Comparison of ENCODE assay signal across 24 cellular contexts in the genomic region with DNA sequence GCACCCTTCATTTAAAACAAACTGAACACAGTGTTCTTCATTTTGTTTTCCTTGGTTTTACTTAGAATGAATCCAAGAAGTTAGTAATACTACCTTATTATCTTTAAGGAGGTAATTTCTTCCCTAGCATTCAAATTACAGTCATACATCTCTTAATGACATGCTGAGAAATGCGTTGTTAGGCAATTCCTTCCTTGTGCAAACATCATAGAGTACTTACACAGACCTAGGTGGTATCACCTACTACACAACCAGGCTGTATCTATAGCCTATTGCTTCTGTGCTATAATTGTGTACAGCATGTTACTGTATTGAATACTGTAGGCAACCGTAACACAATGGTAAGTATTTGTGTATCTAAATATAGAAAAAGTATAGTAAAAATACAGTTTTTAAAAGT. TPM values are rescaled to one million over a fixed set of nuclear protein-coding genes. Genes with fewer than 3 reads are reported as not detected.
"Had no signal": no experiment of that assay in that cellular context is flagged by ENCODE, and none has a peak within 500 bp of the region (broad histone marks: within the 10 kb centered on the region; RNA-seq: fewer than 3 reads in every experiment).

No MANE protein-coding gene starts in this region.

- FAIRE-seq: kidney had no signal

- H3K4me1 Mint-ChIP-seq: activated CD4-positive, alpha-beta T cell treated with anti-CD3 and anti-CD28 coated beads for 36 hours; activated naive CD8-positive, alpha-beta T cell treated with anti-CD3 and anti-CD28 coated beads, Interleukin-2, amount 10 ng/mL, durations not matched to agents 7 days and 5 days; natural killer cell; WTC11 had no signal

- ATAC-seq: activated CD4-positive, alpha-beta T cell treated with anti-CD3 and anti-CD28 coated beads for 36 hours; heart right ventricle; left lobe of liver; natural killer cell; stimulated activated naive CD8-positive, alpha-beta T cell treated with anti-CD3 and anti-CD28 coated beads, Interleukin-15, Interleukin-2, amounts not matched to agents 100 U/mL and 50 U/mL, for 24 hours; WTC11 had no signal

- DNase-seq: activated CD4-positive, alpha-beta T cell treated with anti-CD3 and anti-CD28 coated beads for 36 hours; activated CD4-positive, alpha-beta T cell treated with anti-CD3 and anti-CD28 coated beads, Interleukin-2, amount 50 U/mL, for 4 hours; activated CD8-positive, alpha-beta memory T cell treated with anti-CD3 and anti-CD28 coated beads for 24 hours; activated CD8-positive, alpha-beta memory T cell treated with anti-CD3 and anti-CD28 coated beads, Interleukin-2, amount 50 U/mL, for 4 hours; activated naive CD4-positive, alpha-beta T cell treated with Interleukin-2 at 50 U/mL for 16 hours; activated naive CD8-positive, alpha-beta T cell treated with anti-CD3 and anti-CD28 coated beads, Interleukin-2, amount 10 ng/mL, durations not matched to agents 7 days and 5 days; activated T-cell treated with anti-CD3 and anti-CD28 coated beads, Interleukin-2, amount 50 U/mL, for 24 hours; amygdala; cortex of kidney; endodermal cell; heart right ventricle; kidney; natural killer cell; ovary; stimulated activated CD4-positive, alpha-beta T cell treated with anti-CD3 and anti-CD28 coated beads, Interleukin-12 subunit alpha, Interleukin-12 subunit beta, amount 100 ng/mL, for 4 hours; stimulated activated CD4-positive, alpha-beta T cell treated with anti-CD3 and anti-CD28 coated beads, Interleukin-4, amount 100 ng/mL, for 4 hours; stimulated activated naive CD8-positive, alpha-beta T cell treated with anti-CD3 and anti-CD28 coated beads, Interleukin-15, Interleukin-2, amounts not matched to agents 100 U/mL and 50 U/mL, for 24 hours; T-helper 9 cell had no signal

- H3K4me3 Mint-ChIP-seq: activated CD4-positive, alpha-beta T cell treated with anti-CD3 and anti-CD28 coated beads for 36 hours; activated naive CD8-positive, alpha-beta T cell treated with anti-CD3 and anti-CD28 coated beads, Interleukin-2, amount 10 ng/mL, durations not matched to agents 7 days and 5 days; activated T-cell treated with anti-CD3 and anti-CD28 coated beads, Interleukin-2, amount 50 U/mL, for 24 hours; endodermal cell; natural killer cell; WTC11 had no signal

- H3K27me3 ChIP-seq: cardiac muscle cell, heart right ventricle, ovary, right atrium auricular region had no signal

- H3K27me3 Mint-ChIP-seq: activated CD4-positive, alpha-beta T cell treated with anti-CD3 and anti-CD28 coated beads for 36 hours; activated naive CD8-positive, alpha-beta T cell treated with anti-CD3 and anti-CD28 coated beads, Interleukin-2, amount 10 ng/mL, durations not matched to agents 7 days and 5 days; activated T-cell treated with anti-CD3 and anti-CD28 coated beads, Interleukin-2, amount 50 U/mL, for 24 hours had no signal

- H3K9me3 Mint-ChIP-seq: activated naive CD8-positive, alpha-beta T cell treated with anti-CD3 and anti-CD28 coated beads, Interleukin-2, amount 10 ng/mL, durations not matched to agents 7 days and 5 days; activated T-cell treated with anti-CD3 and anti-CD28 coated beads, Interleukin-2, amount 50 U/mL, for 24 hours; endodermal cell; natural killer cell; WTC11 had no signal

- H3K4me1 ChIP-seq: prostate gland, right atrium auricular region had no signal

- H3K27ac ChIP-seq: cardiac muscle cell, epithelial cell of prostate, heart right ventricle, ovary, prostate gland, right atrium auricular region had no signal

- H3K9me3 ChIP-seq: heart right ventricle, ovary, prostate gland, right atrium auricular region had no signal

- H3K27ac Mint-ChIP-seq: activated CD4-positive, alpha-beta T cell treated with anti-CD3 and anti-CD28 coated beads for 36 hours; activated naive CD8-positive, alpha-beta T cell treated with anti-CD3 and anti-CD28 coated beads, Interleukin-2, amount 10 ng/mL, durations not matched to agents 7 days and 5 days; activated T-cell treated with anti-CD3 and anti-CD28 coated beads, Interleukin-2, amount 50 U/mL, for 24 hours; endodermal cell; natural killer cell; WTC11 had no signal

- H3K4me3 ChIP-seq: cardiac muscle cell, heart right ventricle, ovary, prostate gland, right atrium auricular region had no signal

- H3K36me3 ChIP-seq: ovary, prostate gland, right atrium auricular region had no signal

RNA-seq across cellular contexts. Expression of a gene that starts 8.4 kb away (rescaled TPM):
- total RNA-seq: left lobe of liver had no signal
